22 cellular contexts compared by ENCODE assay signal in the genomic region with DNA sequence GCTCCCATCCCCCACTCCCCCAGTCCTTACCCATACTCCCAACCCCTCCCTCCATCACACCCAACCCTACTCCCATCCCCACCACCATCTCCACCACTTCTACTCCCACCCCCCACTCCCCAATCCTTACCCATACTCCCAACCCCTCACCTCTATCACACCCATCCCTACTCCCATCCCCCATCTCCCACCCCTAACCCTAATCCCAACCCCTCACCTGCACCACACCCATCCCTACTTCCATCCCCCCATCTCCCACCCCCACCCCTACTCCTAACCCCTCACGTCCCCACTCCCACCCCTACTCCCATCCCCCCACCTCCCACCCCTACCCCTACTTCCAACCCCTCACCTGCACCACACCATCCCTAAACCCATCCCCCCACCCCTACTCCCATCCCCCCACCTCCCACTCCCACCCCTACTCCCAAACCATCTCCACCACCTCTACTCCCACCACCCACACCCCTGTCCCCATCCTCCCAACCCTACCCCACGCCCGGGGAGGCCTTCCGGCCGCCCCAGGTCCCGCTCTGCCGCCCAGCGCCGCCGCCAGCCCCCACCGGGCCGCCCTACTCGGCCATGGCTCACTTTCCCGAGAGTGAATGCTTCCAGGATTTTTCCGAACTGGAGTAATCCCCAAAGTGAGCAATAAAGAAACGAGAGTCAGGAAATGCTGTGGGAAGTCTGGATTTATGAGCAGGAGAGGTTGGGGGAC. TPM values are rescaled to one million over a fixed set of nuclear protein-coding genes. Genes with fewer than 3 reads are reported as not detected.
DNase-seq lines count a peak whose midpoint lies in the region; ATAC-seq, FAIRE-seq and TF ChIP-seq lines count a peak whose summit lies in the region.
"Had no signal": no experiment of that assay in that cellular context is flagged by ENCODE, and none has a peak within 500 bp of the region (broad histone marks: within the 10 kb centered on the region; RNA-seq: fewer than 3 reads in every experiment).

No MANE protein-coding gene starts in this region.

- H3K4me1 Mint-ChIP-seq in GM23338 = peaks cover 2% of the 10 kb centered on the region; the same call in 2 of the 3 replicates

- H3K79me2 ChIP-seq in HepG2 (ENCODE audit: insufficient read depth, low read length) (no peaks in the 10 kb centered on the region), GM23338 (replicated peaks; ENCODE audit: insufficient read depth) (no peaks in the 10 kb centered on the region)

- H3K9me3 ChIP-seq in HepG2 (ENCODE audit: low read length) = no peaks in the 10 kb centered on the region
- H3K9me3 ChIP-seq in right lobe of liver = no peaks in the 10 kb centered on the region
- H3K9me3 ChIP-seq in HUES6 (ENCODE audit: control insufficient read depth, insufficient read depth, low read depth, low read length) = no peaks in the 10 kb centered on the region
- no peaks in the 10 kb centered on the region for H3K9me3 ChIP-seq in small intestine (ENCODE audit: control insufficient read depth, low read depth)
- H3K9me3 ChIP-seq: MG63 had no signal

- BruUV-seq in HepG2 (replicated peaks; lab: Mats Ljungman, UMichigan) = no TSS peak

- no peak overlapping the region for H3K4me3 ChIP-seq in HepG2 (replicated peaks in 1 of 3; ENCODE audit: insufficient read depth in 1 of 3, low read depth in 2 of 3, low read length in 3 of 3)
- no peak overlapping the region for H3K4me3 ChIP-seq in right lobe of liver
- peak overlapping the region; percentile 27; the same call in 1 of the 2 replicates for H3K4me3 ChIP-seq in HUES6 (ENCODE audit: low read depth, low read length)
- no peak overlapping the region for H3K4me3 ChIP-seq in small intestine (ENCODE audit: low read depth in 1 of 2, low read length in 2 of 2)
- no peak overlapping the region for H3K4me3 ChIP-seq in GM23338
- H3K4me3 ChIP-seq: MG63 had no signal

- peaks cover 8% of the 10 kb centered on the region for H3K27me3 Mint-ChIP-seq in GM23338 (ENCODE audit: insufficient read depth, low read depth, poor library complexity)

- H3K4me2 ChIP-seq in HepG2 (ENCODE audit: low read depth, low read length) = no peak overlapping the region
- H3K4me2 ChIP-seq in GM23338 = no peak overlapping the region; the same call in 1 of the 2 replicates

- H3K4me1 ChIP-seq in HepG2 (ENCODE audit: insufficient read depth, low read length) = peaks cover 13% of the 10 kb centered on the region
- no peaks in the 10 kb centered on the region for H3K4me1 ChIP-seq in right lobe of liver
- no peaks in the 10 kb centered on the region; the same call in 1 of the 2 replicates for H3K4me1 ChIP-seq in HUES6 (ENCODE audit: control insufficient read depth, insufficient read depth, low read length)
- H3K4me1 ChIP-seq in small intestine (ENCODE audit: control insufficient read depth in 2 of 2, insufficient read depth in 1 of 2, low read depth in 1 of 2, low read length in 1 of 2) = no peaks in the 10 kb centered on the region
- H3K4me1 ChIP-seq in GM23338 (ENCODE audit: insufficient read depth) = no peaks in the 10 kb centered on the region

- H3K36me3 ChIP-seq in HepG2 (replicated peaks in 1 of 2; ENCODE audit: control insufficient read depth in 1 of 2, insufficient read depth in 2 of 2, low read length in 2 of 2) = no peaks in the 10 kb centered on the region
- no peaks in the 10 kb centered on the region for H3K36me3 ChIP-seq in right lobe of liver
- no peaks in the 10 kb centered on the region for H3K36me3 ChIP-seq in HUES6 (ENCODE audit: control insufficient read depth, insufficient read depth, low read length)
- no peaks in the 10 kb centered on the region for H3K36me3 ChIP-seq in small intestine (ENCODE audit: control insufficient read depth in 2 of 2, insufficient read depth in 2 of 2, low read length in 2 of 2)
- no peaks in the 10 kb centered on the region for H3K36me3 ChIP-seq in GM23338 (ENCODE audit: insufficient read depth)
- H3K36me3 ChIP-seq: MG63 had no signal

- H4K20me1 ChIP-seq in HepG2 (ENCODE audit: insufficient read depth, low read length) = no peaks in the 10 kb centered on the region
- H4K20me1 ChIP-seq in GM23338 (replicated peaks; ENCODE audit: insufficient read depth) = no peaks in the 10 kb centered on the region

- no peak overlapping the region for H2AFZ ChIP-seq in HepG2 (ENCODE audit: low read length)
- H2AFZ ChIP-seq in GM23338 = no peak overlapping the region

- no peak overlapping the region for H3K27ac Mint-ChIP-seq in GM23338
- H3K27ac Mint-ChIP-seq: CD4-positive, alpha-beta T cell had no signal

- peaks cover 3% of the 10 kb centered on the region; the same call in 1 of the 3 replicates for H3K9me3 Mint-ChIP-seq in GM23338
- H3K9me3 Mint-ChIP-seq: CD4-positive, alpha-beta T cell had no signal

- no peaks in the 10 kb centered on the region for H3K36me3 Mint-ChIP-seq in GM23338 (ENCODE audit: low read depth)

- TF ChIP-seq EP300 in HepG2 (IDR thresholded peaks at IDR 0.05; ENCODE audit: low read depth in 2 of 2, low read length in 2 of 2) = no peak
- no peak for TF ChIP-seq EP300 in HepG2 (CRISPR knock-in tag; IDR thresholded peaks at IDR 0.05; ENCODE audit: borderline replicate concordance)

- no peak overlapping the region for H3K4me3 Mint-ChIP-seq in GM23338
- H3K4me3 Mint-ChIP-seq: CD4-positive, alpha-beta T cell had no signal

- no peaks in the 10 kb centered on the region for H3F3A ChIP-seq in GM23338 (replicated peaks; ENCODE audit: low read depth)

- H3K9ac ChIP-seq in HepG2 (ENCODE audit: insufficient read depth, low read depth, low read length) (no peak overlapping the region), HUES6 (ENCODE audit: low read length) (no peak overlapping the region)

- DNase-seq in HepG2 (ENCODE audit: low spot score) = no peak
- no peak for DNase-seq in right lobe of liver
- DNase-seq in iPS-NIHi11 (ENCODE audit: low spot score) = peak; percentile 24
- no peak for DNase-seq in small intestine
- no peak for DNase-seq in NOMO-1 treated with DMSO at 0.1 percent for 48 hours (lab: John Stamatoyannopoulos, UW; ENCODE audit: unreplicated experiment)
- DNase-seq in GM23338 (ENCODE audit: low spot score) = no peak
- DNase-seq: 8988T; CD4-positive, alpha-beta T cell; GOT3; KBM-7; MG63; NCI-H1105 treated with DMSO at 0.1 percent for 48 hours; NCI-H2029; NCI-H446; NCI-H774; PC-3 had no signal

- 49% methylated on average over 16 of the region's 16 CpGs for WGBS in HepG2 (ENCODE audit: low lambda C conversion rate)
- 64% methylated on average over 16 of the region's 16 CpGs for WGBS in right lobe of liver (ENCODE audit: insufficient coverage, low coverage, low lambda C conversion rate, missing lambda C conversion rate)
- 73 to 74% (median 74%) methylated on average over 15 to 16 of the region's 16 CpGs for WGBS in small intestine, 3 donors

- TF ChIP-seq CTCF in HepG2 (CRISPR knock-in tag; IDR thresholded peaks at IDR 0.05) (no peak), right lobe of liver (IDR thresholded peaks at IDR 0.05) (no peak), GM23338 (conservative IDR thresholded peaks at IDR 0.05; ENCODE audit: low read depth in 2 of 2) (no peak)

- CTCF ChIA-PET in HepG2 (lab: Yijun Ruan, JAX; ENCODE audit: low intra/inter-chr PET ratio, low total read pairs) = no interaction called here

- no peaks in the 10 kb centered on the region for H3K9me2 ChIP-seq in GM23338 (ENCODE audit: insufficient read depth)

- H3K27me3 ChIP-seq in HepG2 (ENCODE audit: control insufficient read depth in 1 of 2, insufficient read depth in 2 of 2, low read length in 2 of 2) = peaks cover 0 to 4% of the 10 kb centered on the region in 2 experiments; a peak in 3 of 5 replicates
- H3K27me3 ChIP-seq in right lobe of liver = no peaks in the 10 kb centered on the region
- peaks cover 40% of the 10 kb centered on the region for H3K27me3 ChIP-seq in HUES6 (ENCODE audit: control insufficient read depth, insufficient read depth, low read length)
- H3K27me3 ChIP-seq in small intestine (ENCODE audit: control insufficient read depth in 2 of 2, insufficient read depth in 2 of 2, low read length in 2 of 2) = no peaks in the 10 kb centered on the region
- no peaks in the 10 kb centered on the region for H3K27me3 ChIP-seq in GM23338 (ENCODE audit: insufficient read depth)

- TF ChIP-seq POLR2A in HepG2 (IDR thresholded peaks at IDR 0.05; ENCODE audit: insufficient read depth in 1 of 2, low read depth in 2 of 2, low read length in 2 of 2) (no peak), right lobe of liver (IDR thresholded peaks at IDR 0.05) (no peak)

- POLR2A ChIA-PET in HepG2 (lab: Yijun Ruan, JAX) = no interaction called here

- in situ Hi-C loops in HepG2 (cut with HindIII; ENCODE audit: extremely low pct_ligation_motif_present, low pct_unique_long_range_greater_than_20kb) = no loop called here

- H3K27ac ChIP-seq in HepG2 (ENCODE audit: extremely low read length, insufficient read depth, low read length) = no peak overlapping the region
- H3K27ac ChIP-seq in right lobe of liver = no peak overlapping the region
- H3K27ac ChIP-seq in HUES6 (ENCODE audit: low read depth, low read length) = no peak overlapping the region
- no peak overlapping the region for H3K27ac ChIP-seq in small intestine (ENCODE audit: low read depth in 1 of 2, low read length in 1 of 2)
- H3K27ac ChIP-seq in GM23338 (ENCODE audit: low read depth) = no peak overlapping the region

- no peak for FAIRE-seq in HepG2 (lab: Jason Lieb, UNC)
- no peak for FAIRE-seq in small intestine (lab: Jason Lieb, UNC)
- FAIRE-seq: D721Med, GM18507 had no signal

- ATAC-seq in HepG2 (no peak), right lobe of liver (no peak), GM23338 (no peak), HG02938 (IDR thresholded peaks at IDR 0.05; ENCODE audit: unreplicated experiment) (no peak)
- ATAC-seq: PC-3 had no signal

- no peak for TF ChIP-seq RAD21 in HepG2 (CRISPR knock-in tag; IDR thresholded peaks at IDR 0.05)

- intact Hi-C loops in HepG2 (cut with micrococcal nuclease; ENCODE audit: unreplicated experiment) = no loop called here
- intact Hi-C loops in right lobe of liver (cut with DNase I) = no loop called here

RNA-seq across cellular contexts. Expression of a gene that starts 4.7 kb away (rescaled TPM):
- total RNA-seq in HepG2 (2016; rRNA removed; fragmentation: Illumina TruSeq; extraction: Trizol) (not detected in 2 replicates), right lobe of liver (not detected)
- total RNA-seq in HepG2 (2016; cell fraction: cytosol; rRNA removed; fragmentation: Illumina TruSeq; extraction: Trizol; ENCODE audit: low read depth) = not detected in 2 replicates
- not detected in 2 replicates for total RNA-seq in HepG2 (2016; cell fraction: insoluble cytoplasmic fraction; rRNA removed; fragmentation: Illumina TruSeq; extraction: Trizol)
- not detected in 2 replicates for total RNA-seq in HepG2 (2016; cell fraction: membrane; rRNA removed; fragmentation: Illumina TruSeq; extraction: Trizol)
- total RNA-seq in HepG2 (2016; cell fraction: nucleus; rRNA removed; fragmentation: Illumina TruSeq; extraction: Trizol) = not detected in 2 replicates
- polyA plus RNA-seq in HepG2 (2011; rRNA removed) (not detected in 2 replicates), small intestine (not detected), GM23338 (2016; fragmentation: Nextera tagmentation; extraction: Ambion mirVana) (not detected in 2 replicates)
- polyA plus RNA-seq in HepG2 (2011; cell fraction: cytosol; rRNA removed) = not detected in 2 replicates
- not detected in 2 replicates for polyA plus RNA-seq in HepG2 (2011; cell fraction: nucleus; rRNA removed)
- polyA plus RNA-seq in HepG2 (2012) = not detected in 2 replicates
- polyA plus RNA-seq in HepG2 (2016; cell fraction: cytosol; fragmentation: Illumina TruSeq; extraction: Trizol; ENCODE audit: low read depth) = not detected in 2 replicates
- not detected in 2 replicates for polyA plus RNA-seq in HepG2 (2016; cell fraction: insoluble cytoplasmic fraction; fragmentation: Illumina TruSeq; extraction: Trizol; ENCODE audit: low read depth)
- not detected in 2 replicates for polyA plus RNA-seq in HepG2 (2016; cell fraction: membrane; fragmentation: Illumina TruSeq; extraction: Trizol; ENCODE audit: low read depth)
- not detected in 2 replicates for polyA plus RNA-seq in HepG2 (2016; cell fraction: nucleus; fragmentation: Illumina TruSeq; extraction: Trizol; ENCODE audit: insufficient read depth, low read depth)
- not detected in 2 replicates for polyA minus RNA-seq in HepG2 (2011; rRNA and poly(A)+ RNA removed; ENCODE audit: low replicate concordance)
- polyA minus RNA-seq in HepG2 (2011; cell fraction: cytosol; rRNA and poly(A)+ RNA removed) = not detected in 2 replicates
- polyA minus RNA-seq in HepG2 (2011; cell fraction: nucleus; rRNA and poly(A)+ RNA removed) = not detected in 2 replicates
- total RNA-seq in GM23338 (2014; rRNA removed; shearing (Covaris generic)) = not detected in 2 replicates
- total RNA-seq: CD4-positive, alpha-beta T cell; HT-29; PC-3 had no signal
- polyA plus RNA-seq: BJ had no signal

RNA-seq across cellular contexts. Expression of a gene that starts 14.2 kb away (rescaled TPM):
- total RNA-seq in HepG2 (2016; rRNA removed; fragmentation: Illumina TruSeq; extraction: Trizol) = not detected in 2 replicates
- total RNA-seq in HepG2 (2016; cell fraction: cytosol; rRNA removed; fragmentation: Illumina TruSeq; extraction: Trizol; ENCODE audit: low read depth) = not detected in 2 replicates
- total RNA-seq in HepG2 (2016; cell fraction: insoluble cytoplasmic fraction; rRNA removed; fragmentation: Illumina TruSeq; extraction: Trizol) = not detected in 2 replicates
- not detected in 2 replicates for total RNA-seq in HepG2 (2016; cell fraction: membrane; rRNA removed; fragmentation: Illumina TruSeq; extraction: Trizol)
- not detected in 2 replicates for total RNA-seq in HepG2 (2016; cell fraction: nucleus; rRNA removed; fragmentation: Illumina TruSeq; extraction: Trizol)
- polyA plus RNA-seq in HepG2 (2011; rRNA removed) = not detected in 2 replicates
- 0.05 TPM in 1 of 2 replicates, not detected in the other for polyA plus RNA-seq in HepG2 (2011; cell fraction: cytosol; rRNA removed)
- polyA plus RNA-seq in HepG2 (2011; cell fraction: nucleus; rRNA removed) = not detected in 2 replicates
- polyA plus RNA-seq in HepG2 (2012) = not detected in 2 replicates
- polyA plus RNA-seq in HepG2 (2016; cell fraction: cytosol; fragmentation: Illumina TruSeq; extraction: Trizol; ENCODE audit: low read depth) = not detected in 2 replicates
- polyA plus RNA-seq in HepG2 (2016; cell fraction: insoluble cytoplasmic fraction; fragmentation: Illumina TruSeq; extraction: Trizol; ENCODE audit: low read depth) = not detected in 2 replicates
- not detected in 2 replicates for polyA plus RNA-seq in HepG2 (2016; cell fraction: membrane; fragmentation: Illumina TruSeq; extraction: Trizol; ENCODE audit: low read depth)
- polyA plus RNA-seq in HepG2 (2016; cell fraction: nucleus; fragmentation: Illumina TruSeq; extraction: Trizol; ENCODE audit: insufficient read depth, low read depth) = not detected in 2 replicates
- polyA minus RNA-seq in HepG2 (2011; rRNA and poly(A)+ RNA removed; ENCODE audit: low replicate concordance) = not detected in 2 replicates
- polyA minus RNA-seq in HepG2 (2011; cell fraction: cytosol; rRNA and poly(A)+ RNA removed) = not detected in 2 replicates
- not detected in 2 replicates for polyA minus RNA-seq in HepG2 (2011; cell fraction: nucleus; rRNA and poly(A)+ RNA removed)
- total RNA-seq in right lobe of liver = 1 to 10 TPM in 1 of 6 experiments, under 1 TPM in 3, not detected in 2; 0.39 to 1.2 (median 0.86) TPM
- under 1 TPM in 1 of 3 donors, not detected in 2; 0.15 TPM for polyA plus RNA-seq in small intestine
- not detected in 2 replicates for total RNA-seq in GM23338 (2014; rRNA removed; shearing (Covaris generic))
- not detected in 2 replicates for polyA plus RNA-seq in GM23338 (2016; fragmentation: Nextera tagmentation; extraction: Ambion mirVana)
- total RNA-seq: HT-29, PC-3 had no signal
- polyA plus RNA-seq: BJ had no signal

RNA-seq across cellular contexts. Expression of a gene that starts 38.1 kb away (rescaled TPM):
- total RNA-seq in HepG2 (2016; rRNA removed; fragmentation: Illumina TruSeq; extraction: Trizol) (not detected in 2 replicates), right lobe of liver (1 to 10 TPM in 1 of 6 experiments, under 1 TPM in 3, not detected in 2; 0.63 to 2.1 (median 0.77) TPM)
- not detected in 2 replicates for total RNA-seq in HepG2 (2016; cell fraction: cytosol; rRNA removed; fragmentation: Illumina TruSeq; extraction: Trizol; ENCODE audit: low read depth)
- not detected in 2 replicates for total RNA-seq in HepG2 (2016; cell fraction: insoluble cytoplasmic fraction; rRNA removed; fragmentation: Illumina TruSeq; extraction: Trizol)
- not detected in 2 replicates for total RNA-seq in HepG2 (2016; cell fraction: membrane; rRNA removed; fragmentation: Illumina TruSeq; extraction: Trizol)
- not detected in 2 replicates for total RNA-seq in HepG2 (2016; cell fraction: nucleus; rRNA removed; fragmentation: Illumina TruSeq; extraction: Trizol)
- polyA plus RNA-seq in HepG2 (2011; rRNA removed) (0.08 and 0.20 TPM in 2 replicates), small intestine (under 1 TPM in 1 of 3 donors, not detected in 2; 0.46 TPM), GM23338 (2016; fragmentation: Nextera tagmentation; extraction: Ambion mirVana) (0.15 and 0.23 TPM in 2 replicates)
- polyA plus RNA-seq in HepG2 (2011; cell fraction: cytosol; rRNA removed) = 0.05 and 0.13 TPM in 2 replicates
- 0.31 and 0.35 TPM in 2 replicates for polyA plus RNA-seq in HepG2 (2011; cell fraction: nucleus; rRNA removed)
- 0.13 TPM in 1 of 2 replicates, not detected in the other for polyA plus RNA-seq in HepG2 (2012)
- polyA plus RNA-seq in HepG2 (2016; cell fraction: cytosol; fragmentation: Illumina TruSeq; extraction: Trizol; ENCODE audit: low read depth) = not detected in 2 replicates
- not detected in 2 replicates for polyA plus RNA-seq in HepG2 (2016; cell fraction: insoluble cytoplasmic fraction; fragmentation: Illumina TruSeq; extraction: Trizol; ENCODE audit: low read depth)
- not detected in 2 replicates for polyA plus RNA-seq in HepG2 (2016; cell fraction: membrane; fragmentation: Illumina TruSeq; extraction: Trizol; ENCODE audit: low read depth)
- polyA plus RNA-seq in HepG2 (2016; cell fraction: nucleus; fragmentation: Illumina TruSeq; extraction: Trizol; ENCODE audit: insufficient read depth, low read depth) = not detected in 2 replicates
- 0.21 TPM in 1 of 2 replicates, not detected in the other for polyA minus RNA-seq in HepG2 (2011; rRNA and poly(A)+ RNA removed; ENCODE audit: low replicate concordance)
- polyA minus RNA-seq in HepG2 (2011; cell fraction: cytosol; rRNA and poly(A)+ RNA removed) = not detected in 2 replicates
- 0.26 TPM in 1 of 2 replicates, not detected in the other for polyA minus RNA-seq in HepG2 (2011; cell fraction: nucleus; rRNA and poly(A)+ RNA removed)
- 0.35 TPM in 1 of 2 replicates, not detected in the other for total RNA-seq in GM23338 (2014; rRNA removed; shearing (Covaris generic))
- total RNA-seq: CD4-positive, alpha-beta T cell; HT-29; PC-3 had no signal
- polyA plus RNA-seq: BJ had no signal

RNA-seq across cellular contexts. Expression of a gene that starts 40.6 kb away (rescaled TPM):
- total RNA-seq in HepG2 (2016; rRNA removed; fragmentation: Illumina TruSeq; extraction: Trizol) (129 and 175 TPM in 2 replicates), right lobe of liver (10 to 100 TPM; 24.5 to 47.9 (median 29.9) TPM)
- 39.5 and 48.1 TPM in 2 replicates for total RNA-seq in HepG2 (2016; cell fraction: cytosol; rRNA removed; fragmentation: Illumina TruSeq; extraction: Trizol; ENCODE audit: low read depth)
- 132 and 160 TPM in 2 replicates for total RNA-seq in HepG2 (2016; cell fraction: insoluble cytoplasmic fraction; rRNA removed; fragmentation: Illumina TruSeq; extraction: Trizol)
- 80.0 and 85.8 TPM in 2 replicates for total RNA-seq in HepG2 (2016; cell fraction: membrane; rRNA removed; fragmentation: Illumina TruSeq; extraction: Trizol)
- total RNA-seq in HepG2 (2016; cell fraction: nucleus; rRNA removed; fragmentation: Illumina TruSeq; extraction: Trizol) = 62.2 and 67.3 TPM in 2 replicates
- polyA plus RNA-seq in HepG2 (2011; rRNA removed) (86.4 and 93.6 TPM in 2 replicates), small intestine (10 to 100 TPM; 32.4 to 92.0 (median 35.4) TPM), GM23338 (2016; fragmentation: Nextera tagmentation; extraction: Ambion mirVana) (205 and 225 TPM in 2 replicates)
- 92.2 and 107 TPM in 2 replicates for polyA plus RNA-seq in HepG2 (2011; cell fraction: cytosol; rRNA removed)
- 43.4 and 45.7 TPM in 2 replicates for polyA plus RNA-seq in HepG2 (2011; cell fraction: nucleus; rRNA removed)
- 66.6 and 80.8 TPM in 2 replicates for polyA plus RNA-seq in HepG2 (2012)
- polyA plus RNA-seq in HepG2 (2016; cell fraction: cytosol; fragmentation: Illumina TruSeq; extraction: Trizol; ENCODE audit: low read depth) = 42.7 and 45.8 TPM in 2 replicates
- polyA plus RNA-seq in HepG2 (2016; cell fraction: insoluble cytoplasmic fraction; fragmentation: Illumina TruSeq; extraction: Trizol; ENCODE audit: low read depth) = 210 and 213 TPM in 2 replicates
- 68.1 and 80.7 TPM in 2 replicates for polyA plus RNA-seq in HepG2 (2016; cell fraction: membrane; fragmentation: Illumina TruSeq; extraction: Trizol; ENCODE audit: low read depth)
- 109 and 126 TPM in 2 replicates for polyA plus RNA-seq in HepG2 (2016; cell fraction: nucleus; fragmentation: Illumina TruSeq; extraction: Trizol; ENCODE audit: insufficient read depth, low read depth)
- 177 and 420 TPM in 2 replicates for polyA minus RNA-seq in HepG2 (2011; rRNA and poly(A)+ RNA removed; ENCODE audit: low replicate concordance)
- polyA minus RNA-seq in HepG2 (2011; cell fraction: cytosol; rRNA and poly(A)+ RNA removed) = 65.8 and 69.2 TPM in 2 replicates
- 20.9 and 25.1 TPM in 2 replicates for polyA minus RNA-seq in HepG2 (2011; cell fraction: nucleus; rRNA and poly(A)+ RNA removed)
- 210 and 216 TPM in 2 replicates for total RNA-seq in GM23338 (2014; rRNA removed; shearing (Covaris generic))

RNA-seq across cellular contexts. Expression of a gene that starts 50.7 kb away (rescaled TPM):
- total RNA-seq in HepG2 (2016; rRNA removed; fragmentation: Illumina TruSeq; extraction: Trizol) (not detected in 2 replicates), right lobe of liver (100 to 1,000 TPM; 109 to 259 (median 185) TPM)
- total RNA-seq in HepG2 (2016; cell fraction: cytosol; rRNA removed; fragmentation: Illumina TruSeq; extraction: Trizol; ENCODE audit: low read depth) = not detected in 2 replicates
- total RNA-seq in HepG2 (2016; cell fraction: insoluble cytoplasmic fraction; rRNA removed; fragmentation: Illumina TruSeq; extraction: Trizol) = not detected in 2 replicates
- not detected in 2 replicates for total RNA-seq in HepG2 (2016; cell fraction: membrane; rRNA removed; fragmentation: Illumina TruSeq; extraction: Trizol)
- 0.31 TPM in 1 of 2 replicates, not detected in the other for total RNA-seq in HepG2 (2016; cell fraction: nucleus; rRNA removed; fragmentation: Illumina TruSeq; extraction: Trizol)
- polyA plus RNA-seq in HepG2 (2011; rRNA removed) (2.6 and 4.2 TPM in 2 replicates), small intestine (10 to 100 TPM in 1 of 3 donors, 1 to 10 TPM in 2; 2.4 to 13.8 (median 4.9) TPM), GM23338 (2016; fragmentation: Nextera tagmentation; extraction: Ambion mirVana) (11.5 and 14.3 TPM in 2 replicates)
- 1.4 and 3.7 TPM in 2 replicates for polyA plus RNA-seq in HepG2 (2011; cell fraction: cytosol; rRNA removed)
- 3.4 and 4.2 TPM in 2 replicates for polyA plus RNA-seq in HepG2 (2011; cell fraction: nucleus; rRNA removed)
- 1.4 and 2.2 TPM in 2 replicates for polyA plus RNA-seq in HepG2 (2012)
- polyA plus RNA-seq in HepG2 (2016; cell fraction: cytosol; fragmentation: Illumina TruSeq; extraction: Trizol; ENCODE audit: low read depth) = not detected in 2 replicates
- not detected in 2 replicates for polyA plus RNA-seq in HepG2 (2016; cell fraction: insoluble cytoplasmic fraction; fragmentation: Illumina TruSeq; extraction: Trizol; ENCODE audit: low read depth)
- polyA plus RNA-seq in HepG2 (2016; cell fraction: membrane; fragmentation: Illumina TruSeq; extraction: Trizol; ENCODE audit: low read depth) = not detected in 2 replicates
- not detected in 2 replicates for polyA plus RNA-seq in HepG2 (2016; cell fraction: nucleus; fragmentation: Illumina TruSeq; extraction: Trizol; ENCODE audit: insufficient read depth, low read depth)
- 1.7 and 3.0 TPM in 2 replicates for polyA minus RNA-seq in HepG2 (2011; rRNA and poly(A)+ RNA removed; ENCODE audit: low replicate concordance)
- 2.6 TPM in 1 of 2 replicates, not detected in the other for polyA minus RNA-seq in HepG2 (2011; cell fraction: cytosol; rRNA and poly(A)+ RNA removed)
- 1.4 and 2.9 TPM in 2 replicates for polyA minus RNA-seq in HepG2 (2011; cell fraction: nucleus; rRNA and poly(A)+ RNA removed)
- 23.7 and 24.8 TPM in 2 replicates for total RNA-seq in GM23338 (2014; rRNA removed; shearing (Covaris generic))
- total RNA-seq: HT-29 had no signal
